Comparison of ENCODE assay signal across 10 cellular contexts in genomic region chr9:126411225-126411947, GRCh38.
DNase-seq lines count a peak whose midpoint lies in the region; ATAC-seq and TF ChIP-seq lines count a peak whose summit lies in the region.
"Had no signal": no experiment of that assay in that cellular context is flagged by ENCODE, and none has a peak within 500 bp of the region (broad histone marks: within the 10 kb centered on the region; RNA-seq: fewer than 3 reads in every experiment).

No MANE protein-coding gene starts in this region.

- peak overlapping the region; percentile 47 for H3K4me3 Mint-ChIP-seq in activated CD4-positive, alpha-beta T cell treated with anti-CD3 and anti-CD28 coated beads, Interleukin-2, amount 10 ng/mL, durations not matched to agents 24 days and 14 days

- TF ChIP-seq CTCF in right atrium auricular region (IDR thresholded peaks at IDR 0.05), result no peak

- H3K4me1 Mint-ChIP-seq in activated CD4-positive, alpha-beta T cell treated with anti-CD3 and anti-CD28 coated beads, Interleukin-2, amount 10 ng/mL, durations not matched to agents 24 days and 14 days, result peaks cover 39% of the 10 kb centered on the region

- peak overlapping the region; percentile 45 for H3K27ac Mint-ChIP-seq in activated CD4-positive, alpha-beta T cell treated with anti-CD3 and anti-CD28 coated beads, Interleukin-2, amount 10 ng/mL, durations not matched to agents 24 days and 14 days

- H3K4me1 ChIP-seq in right atrium auricular region, result peaks cover 0 to 6% of the 10 kb centered on the region in 2 donors

- no peaks in the 10 kb centered on the region for H3K36me3 Mint-ChIP-seq in activated CD4-positive, alpha-beta T cell treated with anti-CD3 and anti-CD28 coated beads, Interleukin-2, amount 10 ng/mL, durations not matched to agents 24 days and 14 days (ENCODE audit: low read depth)

- no peaks in the 10 kb centered on the region for H3K9me3 Mint-ChIP-seq in activated CD4-positive, alpha-beta T cell treated with anti-CD3 and anti-CD28 coated beads, Interleukin-2, amount 10 ng/mL, durations not matched to agents 24 days and 14 days

- H3K27me3 Mint-ChIP-seq in activated CD4-positive, alpha-beta T cell treated with anti-CD3 and anti-CD28 coated beads, Interleukin-2, amount 10 ng/mL, durations not matched to agents 24 days and 14 days, result peaks cover 5% of the 10 kb centered on the region

- no peaks in the 10 kb centered on the region for H3K27me3 ChIP-seq in right atrium auricular region

- H3K9me3 ChIP-seq in right atrium auricular region, result no peaks in the 10 kb centered on the region
- H3K9me3 ChIP-seq: thoracic aorta had no signal

- H3K36me3 ChIP-seq in right atrium auricular region, result no peaks in the 10 kb centered on the region
- H3K36me3 ChIP-seq: thoracic aorta had no signal

- H3K4me3 ChIP-seq in right atrium auricular region, result no peak overlapping the region
- H3K4me3 ChIP-seq: thoracic aorta had no signal

- peak; percentile 82 for ATAC-seq in HG02938 (IDR thresholded peaks at IDR 0.05; ENCODE audit: unreplicated experiment)
- peak; percentile 67 for ATAC-seq in sciatic nerve
- no peak for ATAC-seq in HG03469 (IDR thresholded peaks at IDR 0.05; ENCODE audit: unreplicated experiment)

- DNase-seq in activated CD4-positive, alpha-beta T cell treated with anti-CD3 and anti-CD28 coated beads, Interleukin-2, amount 10 ng/mL, durations not matched to agents 24 days and 14 days, result peak; percentile 86
- DNase-seq in activated CD4-positive, alpha-beta T cell treated with anti-CD3 and anti-CD28 coated beads, Interleukin-2, amount 50 U/mL, for 48 hours, result no peak
- DNase-seq in T follicular helper cell (ENCODE audit: low read depth) (peak; percentile 11), sciatic nerve (ENCODE audit: low spot score) (no peak), right atrium auricular region (ENCODE audit: low spot score) (no peak), ureter (ENCODE audit: low spot score) (no peak)

- no peak overlapping the region for H3K27ac ChIP-seq in right atrium auricular region
- H3K27ac ChIP-seq: thoracic aorta, VCaP had no signal

- intact Hi-C loops in activated CD4-positive, alpha-beta T cell treated with anti-CD3 and anti-CD28 coated beads, Interleukin-2, amount 10 ng/mL, durations not matched to agents 24 days and 14 days (cut with micrococcal nuclease), result loop anchor here (1.0 to 5.0 kb wide), 3 partner anchors 14 to 889 kb away; no protein-coding TSS in a partner anchor
- intact Hi-C loops in sciatic nerve (cut with DNase I), result no loop called here

Comparison
In these comparisons a context has a peak if more than half of its experiments do, and no peak if none do; other contexts are left out.
1. DNase-seq: peak in activated CD4-positive, alpha-beta T cell treated with anti-CD3 and anti-CD28 coated beads, Interleukin-2, amount 10 ng/mL, durations not matched to agents 24 days and 14 days (single experiment) and T follicular helper cell (single experiment); none in activated CD4-positive, alpha-beta T cell treated with anti-CD3 and anti-CD28 coated beads, Interleukin-2, amount 50 U/mL, for 48 hours (0 of 2), sciatic nerve (single experiment), right atrium auricular region (single experiment) and ureter (single experiment).